Comparison of ENCODE assay signal across 9 cellular contexts in the genomic region with DNA sequence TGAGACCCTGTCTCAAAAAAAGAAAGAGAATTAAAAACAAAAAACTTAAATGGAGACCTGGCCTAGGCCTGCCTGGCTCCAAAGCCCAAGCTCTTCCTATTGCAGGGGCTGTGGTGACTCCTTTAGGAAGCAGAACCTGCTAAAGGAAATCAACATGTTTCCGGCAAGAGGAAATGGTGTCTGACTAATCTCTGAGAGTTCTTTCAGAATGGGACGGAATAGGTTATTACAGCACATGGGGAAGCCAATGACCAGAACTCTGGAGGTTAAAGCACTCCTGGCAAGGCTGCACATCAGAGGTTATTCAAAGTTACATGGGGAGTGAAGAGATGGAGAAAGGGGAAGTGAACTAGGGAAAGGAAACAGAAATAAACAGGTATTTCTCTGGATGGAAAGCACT. TPM values are rescaled to one million over a fixed set of nuclear protein-coding genes. Genes with fewer than 3 reads are reported as not detected.
A peak's percentile ranks its signal among the peaks of the same experiment; 100 is the strongest.
DNase-seq lines count a peak whose midpoint lies in the region; ATAC-seq and TF ChIP-seq lines count a peak whose summit lies in the region.
"Had no signal": no experiment of that assay in that cellular context is flagged by ENCODE, and none has a peak within 500 bp of the region (broad histone marks: within the 10 kb centered on the region; RNA-seq: fewer than 3 reads in every experiment).

No MANE protein-coding gene starts in this region.

- H3K4me1 Mint-ChIP-seq in endothelial cell (ENCODE audit: unreplicated experiment) = peaks cover 43% of the 10 kb centered on the region

- no peak overlapping the region for H3K4me3 ChIP-seq in BE2C (ENCODE audit: low read depth, low read length)

- peak overlapping the region; percentile 91 for H3K27ac Mint-ChIP-seq in endothelial cell (ENCODE audit: unreplicated experiment)
- H3K27ac Mint-ChIP-seq: activated CD4-positive, alpha-beta T cell treated with anti-CD3 and anti-CD28 coated beads, Interleukin-2, amount 10 ng/mL, durations not matched to agents 7 days and 5 days had no signal

- no peak for TF ChIP-seq CTCF in endothelial cell (IDR thresholded peaks at IDR 0.05; ENCODE audit: unreplicated experiment)
- TF ChIP-seq CTCF in BE2C (IDR thresholded peaks at IDR 0.05; ENCODE audit: low read depth, low read length) = no peak

- no peaks in the 10 kb centered on the region for H3K36me3 ChIP-seq in BE2C

- peaks cover 4% of the 10 kb centered on the region; the same call in 1 of the 2 replicates for H3K4me1 ChIP-seq in BE2C

- no peaks in the 10 kb centered on the region for H3K9me3 ChIP-seq in BE2C

- H3K27me3 ChIP-seq in BE2C = no peaks in the 10 kb centered on the region

- no peaks in the 10 kb centered on the region for H3K9me3 Mint-ChIP-seq in endothelial cell (ENCODE audit: unreplicated experiment)
- H3K9me3 Mint-ChIP-seq: activated CD4-positive, alpha-beta T cell treated with anti-CD3 and anti-CD28 coated beads, Interleukin-2, amount 10 ng/mL, durations not matched to agents 7 days and 5 days had no signal

- H3K27me3 Mint-ChIP-seq in endothelial cell (ENCODE audit: unreplicated experiment) = peaks cover 8% of the 10 kb centered on the region
- H3K27me3 Mint-ChIP-seq: activated CD4-positive, alpha-beta T cell treated with anti-CD3 and anti-CD28 coated beads, Interleukin-2, amount 10 ng/mL, durations not matched to agents 7 days and 5 days had no signal

- peaks cover 24% of the 10 kb centered on the region for H3K36me3 Mint-ChIP-seq in endothelial cell (ENCODE audit: low read depth, unreplicated experiment)

- ATAC-seq in HG02981 (IDR thresholded peaks at IDR 0.05; ENCODE audit: unreplicated experiment) = no peak

- H3K4me3 Mint-ChIP-seq in endothelial cell (ENCODE audit: unreplicated experiment) = peak overlapping the region; percentile 23
- H3K4me3 Mint-ChIP-seq: activated CD4-positive, alpha-beta T cell treated with anti-CD3 and anti-CD28 coated beads, Interleukin-2, amount 10 ng/mL, durations not matched to agents 7 days and 5 days had no signal

- DNase-seq in HCEC 1CT = peak; percentile 73
- DNase-seq in RKO (ENCODE audit: low spot score) = peak; percentile 75
- peak; percentile 28 for DNase-seq in endothelial cell (ENCODE audit: low spot score)
- peak; percentile 87 for DNase-seq in renal cortical epithelial cell (ENCODE audit: low read depth)
- DNase-seq in BE2C = no peak
- no peak for DNase-seq in activated CD4-positive, alpha-beta T cell treated with anti-CD3 and anti-CD28 coated beads, Interleukin-2, amount 50 U/mL, for 48 hours
- DNase-seq: activated CD4-positive, alpha-beta T cell treated with anti-CD3 and anti-CD28 coated beads, Interleukin-2, amount 10 ng/mL, durations not matched to agents 7 days and 5 days; central memory CD4-positive, alpha-beta T cell had no signal

RNA-seq across cellular contexts. Expression of gene KIF3C, which starts 21.4 kb away (rescaled TPM):
- total RNA-seq in endothelial cell (ENCODE audit: unreplicated experiment) (78.1 TPM), renal cortical epithelial cell (28.9 and 41.7 TPM in 2 replicates)
- polyA plus RNA-seq in BE2C (2012; ENCODE audit: insufficient read depth, insufficient read length, low read depth) = 28.2 TPM

Comparison
In these comparisons a context has a peak if more than half of its experiments do, and no peak if none do; other contexts are left out.
1. DNase-seq: peak in HCEC 1CT (single experiment), RKO (single experiment), endothelial cell (single experiment) and renal cortical epithelial cell (single experiment); none in BE2C (single experiment) and activated CD4-positive, alpha-beta T cell treated with anti-CD3 and anti-CD28 coated beads, Interleukin-2, amount 50 U/mL, for 48 hours (0 of 2).